Comparison of ENCODE assay signal across 9 cellular contexts in the genomic region with DNA sequence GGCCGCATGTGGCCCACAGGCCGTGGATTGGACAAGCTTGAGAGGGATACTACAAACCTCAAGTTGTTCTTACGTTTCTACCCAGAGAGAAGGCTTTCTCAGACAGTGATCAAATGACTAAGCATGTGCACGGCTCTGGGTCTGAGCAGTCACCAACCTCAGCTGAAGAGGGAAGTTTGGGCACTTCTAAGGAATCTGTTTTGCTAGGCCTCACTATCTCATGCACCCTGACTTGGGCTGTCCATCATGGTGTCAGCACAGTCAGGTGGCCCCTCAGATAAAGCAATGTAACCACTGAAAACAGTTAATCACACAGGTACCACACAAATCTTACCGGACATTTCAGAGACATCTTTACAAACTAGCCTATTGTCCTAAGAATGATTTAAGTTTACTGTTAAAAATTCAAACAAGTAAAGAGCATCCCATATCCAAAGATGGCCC. TPM values are rescaled to one million over a fixed set of nuclear protein-coding genes. Genes with fewer than 3 reads are reported as not detected.
DNase-seq lines count a peak whose midpoint lies in the region; ATAC-seq and TF ChIP-seq lines count a peak whose summit lies in the region.
"Had no signal": no experiment of that assay in that cellular context is flagged by ENCODE, and none has a peak within 500 bp of the region (broad histone marks: within the 10 kb centered on the region; RNA-seq: fewer than 3 reads in every experiment).

No MANE protein-coding gene starts in this region.

- H3K9me3 Mint-ChIP-seq in activated T-cell treated with anti-CD3 and anti-CD28 coated beads, Interleukin-2, amount 50 U/mL, for 24 hours = no peaks in the 10 kb centered on the region
- H3K9me3 Mint-ChIP-seq in activated T-helper 1 cell treated with anti-CD3 and anti-CD28 coated beads, Interleukin-12 subunit alpha, Interleukin-12 subunit beta, Interleukin-2, Interleukin-4 antibody, amounts not matched to agents 30 ng/mL and 10 ng/mL and 1 ng/mL, durations not matched to agents 14 hours and 24 hours and 36 hours = no peaks in the 10 kb centered on the region
- no peaks in the 10 kb centered on the region for H3K9me3 Mint-ChIP-seq in progenitor cell of endocrine pancreas (ENCODE audit: low read depth)

- no peak for DNase-seq in activated T-cell treated with anti-CD3 and anti-CD28 coated beads, Interleukin-2, amount 50 U/mL, for 24 hours
- no peak for DNase-seq in activated T-cell treated with anti-CD3 and anti-CD28 coated beads, Interleukin-2, amount 50 U/mL, for 1 hour
- DNase-seq in activated T-helper 1 cell treated with anti-CD3 and anti-CD28 coated beads, Interleukin-12 subunit alpha, Interleukin-12 subunit beta, Interleukin-2, Interleukin-4 antibody, amounts not matched to agents 30 ng/mL and 10 ng/mL and 1 ng/mL, durations not matched to agents 14 hours and 24 hours and 36 hours (ENCODE audit: low spot score) = no peak
- DNase-seq in non-pigmented ciliary epithelial cell (ENCODE audit: low read depth) = peak; percentile 44
- no peak for DNase-seq in progenitor cell of endocrine pancreas (ENCODE audit: low spot score, unreplicated experiment)
- no peak for DNase-seq in DMS79 treated with DMSO at 0.1 percent for 48 hours (lab: John Stamatoyannopoulos, UW)
- no peak for DNase-seq in NCI-H345 treated with DMSO at 0.1 percent for 48 hours (lab: John Stamatoyannopoulos, UW; ENCODE audit: unreplicated experiment)
- DNase-seq: NCI-H146 had no signal

- H3K27ac Mint-ChIP-seq in activated T-cell treated with anti-CD3 and anti-CD28 coated beads, Interleukin-2, amount 50 U/mL, for 24 hours = peak overlapping the region; percentile 93
- peak overlapping the region; percentile 100 for H3K27ac Mint-ChIP-seq in activated T-helper 1 cell treated with anti-CD3 and anti-CD28 coated beads, Interleukin-12 subunit alpha, Interleukin-12 subunit beta, Interleukin-2, Interleukin-4 antibody, amounts not matched to agents 30 ng/mL and 10 ng/mL and 1 ng/mL, durations not matched to agents 14 hours and 24 hours and 36 hours
- H3K27ac Mint-ChIP-seq in progenitor cell of endocrine pancreas = no peak overlapping the region

- H3K27me3 Mint-ChIP-seq in activated T-cell treated with anti-CD3 and anti-CD28 coated beads, Interleukin-2, amount 50 U/mL, for 24 hours = peaks cover 4% of the 10 kb centered on the region
- no peaks in the 10 kb centered on the region for H3K27me3 Mint-ChIP-seq in activated T-helper 1 cell treated with anti-CD3 and anti-CD28 coated beads, Interleukin-12 subunit alpha, Interleukin-12 subunit beta, Interleukin-2, Interleukin-4 antibody, amounts not matched to agents 30 ng/mL and 10 ng/mL and 1 ng/mL, durations not matched to agents 14 hours and 24 hours and 36 hours (ENCODE audit: insufficient read depth)
- H3K27me3 Mint-ChIP-seq in progenitor cell of endocrine pancreas = peaks cover 7% of the 10 kb centered on the region

- peak; percentile 33 for ATAC-seq in HG03342 (IDR thresholded peaks at IDR 0.05; ENCODE audit: unreplicated experiment)

- H3K4me1 Mint-ChIP-seq in activated T-cell treated with anti-CD3 and anti-CD28 coated beads, Interleukin-2, amount 50 U/mL, for 24 hours (ENCODE audit: low read depth) = peaks cover 90% of the 10 kb centered on the region
- H3K4me1 Mint-ChIP-seq in activated T-helper 1 cell treated with anti-CD3 and anti-CD28 coated beads, Interleukin-12 subunit alpha, Interleukin-12 subunit beta, Interleukin-2, Interleukin-4 antibody, amounts not matched to agents 30 ng/mL and 10 ng/mL and 1 ng/mL, durations not matched to agents 14 hours and 24 hours and 36 hours (ENCODE audit: low read depth) = peaks cover 88% of the 10 kb centered on the region
- H3K4me1 Mint-ChIP-seq in progenitor cell of endocrine pancreas (ENCODE audit: low read depth) = no peaks in the 10 kb centered on the region

- no peaks in the 10 kb centered on the region for H3K36me3 Mint-ChIP-seq in activated T-cell treated with anti-CD3 and anti-CD28 coated beads, Interleukin-2, amount 50 U/mL, for 24 hours (ENCODE audit: low read depth)
- H3K36me3 Mint-ChIP-seq in activated T-helper 1 cell treated with anti-CD3 and anti-CD28 coated beads, Interleukin-12 subunit alpha, Interleukin-12 subunit beta, Interleukin-2, Interleukin-4 antibody, amounts not matched to agents 30 ng/mL and 10 ng/mL and 1 ng/mL, durations not matched to agents 14 hours and 24 hours and 36 hours (ENCODE audit: low read depth) = peaks cover 24% of the 10 kb centered on the region
- no peaks in the 10 kb centered on the region for H3K36me3 Mint-ChIP-seq in progenitor cell of endocrine pancreas (ENCODE audit: insufficient read depth)

- H3K4me3 Mint-ChIP-seq in activated T-cell treated with anti-CD3 and anti-CD28 coated beads, Interleukin-2, amount 50 U/mL, for 24 hours = peak overlapping the region; percentile 55
- peak overlapping the region; percentile 13 for H3K4me3 Mint-ChIP-seq in activated T-helper 1 cell treated with anti-CD3 and anti-CD28 coated beads, Interleukin-12 subunit alpha, Interleukin-12 subunit beta, Interleukin-2, Interleukin-4 antibody, amounts not matched to agents 30 ng/mL and 10 ng/mL and 1 ng/mL, durations not matched to agents 14 hours and 24 hours and 36 hours
- no peak overlapping the region for H3K4me3 Mint-ChIP-seq in progenitor cell of endocrine pancreas (ENCODE audit: low read depth)

- no peak for TF ChIP-seq CTCF in progenitor cell of endocrine pancreas (IDR thresholded peaks at IDR 0.05; ENCODE audit: unreplicated experiment)

- intact Hi-C loops in activated T-helper 1 cell treated with anti-CD3 and anti-CD28 coated beads, Interleukin-12 subunit alpha, Interleukin-12 subunit beta, Interleukin-2, Interleukin-4 antibody, amounts not matched to agents 30 ng/mL and 10 ng/mL and 1 ng/mL, durations not matched to agents 14 hours and 24 hours and 36 hours (cut with micrococcal nuclease) = loop anchor here (2.0 to 10.0 kb wide), 4 partner anchors 301 to 713 kb away; a partner anchor contains a TSS

RNA-seq across cellular contexts. Expression of a gene that starts 24.6 kb away (rescaled TPM):
- 1,648 and 1,678 TPM in 2 replicates for total RNA-seq in activated T-helper 1 cell treated with anti-CD3 and anti-CD28 coated beads, Interleukin-12 subunit alpha, Interleukin-12 subunit beta, Interleukin-2, Interleukin-4 antibody, amounts not matched to agents 30 ng/mL and 10 ng/mL and 1 ng/mL, durations not matched to agents 14 hours and 24 hours and 36 hours
- total RNA-seq in progenitor cell of endocrine pancreas = not detected in 2 replicates

RNA-seq across cellular contexts. Expression of a gene that starts 37.7 kb away (rescaled TPM):
- 94.6 and 98.5 TPM in 2 replicates for total RNA-seq in activated T-helper 1 cell treated with anti-CD3 and anti-CD28 coated beads, Interleukin-12 subunit alpha, Interleukin-12 subunit beta, Interleukin-2, Interleukin-4 antibody, amounts not matched to agents 30 ng/mL and 10 ng/mL and 1 ng/mL, durations not matched to agents 14 hours and 24 hours and 36 hours
- not detected in 2 replicates for total RNA-seq in progenitor cell of endocrine pancreas

Comparison
In these comparisons a context has a peak if more than half of its experiments do, and no peak if none do; other contexts are left out.
1. RNA of a gene that starts 24.6 kb away (total RNA-seq): 1,648 to 1,678 TPM in activated T-helper 1 cell treated with anti-CD3 and anti-CD28 coated beads, Interleukin-12 subunit alpha, Interleukin-12 subunit beta, Interleukin-2, Interleukin-4 antibody, amounts not matched to agents 30 ng/mL and 10 ng/mL and 1 ng/mL, durations not matched to agents 14 hours and 24 hours and 36 hours; not detected in progenitor cell of endocrine pancreas; every median in the first group is over 1,000 times any median in the second.
2. RNA of a gene that starts 37.7 kb away (total RNA-seq): 94.6 to 98.5 TPM in activated T-helper 1 cell treated with anti-CD3 and anti-CD28 coated beads, Interleukin-12 subunit alpha, Interleukin-12 subunit beta, Interleukin-2, Interleukin-4 antibody, amounts not matched to agents 30 ng/mL and 10 ng/mL and 1 ng/mL, durations not matched to agents 14 hours and 24 hours and 36 hours; not detected in progenitor cell of endocrine pancreas; every median in the first group is over 10 times any median in the second.